In the genomic region with DNA sequence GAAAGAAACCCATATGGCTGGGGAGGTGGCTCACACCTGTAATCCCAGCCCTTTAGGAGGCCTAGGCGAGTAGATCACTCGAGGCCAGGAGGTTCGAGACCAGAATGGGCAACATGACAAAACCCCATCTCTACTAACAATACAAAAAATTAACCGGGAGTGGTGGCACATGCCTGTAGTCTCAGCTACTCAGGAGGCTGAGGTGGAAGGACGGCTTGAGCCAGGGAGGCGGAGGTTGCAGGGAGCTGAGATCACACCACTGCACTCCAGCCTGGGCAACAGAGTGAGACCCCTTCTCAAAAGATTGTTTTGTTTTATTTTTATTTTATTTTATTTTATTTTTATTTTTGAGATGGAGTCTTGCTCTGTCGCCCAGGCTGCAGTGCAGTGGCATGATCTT, we compare ENCODE assay signal across 5 cellular contexts. TPM values are rescaled to one million over a fixed set of nuclear protein-coding genes. Genes with fewer than 3 reads are reported as not detected.
DNase-seq lines count a peak whose midpoint lies in the region; ATAC-seq and TF ChIP-seq lines count a peak whose summit lies in the region.
"Not testable (repeated sequence)": the region's sequence is repeated elsewhere in the genome, so short reads cannot be mapped to it uniquely, and the experiment has no call there.

No MANE protein-coding gene starts in this region.

- H3K27ac ChIP-seq in RWPE1 = peak overlapping the region; percentile 27; the same call in 1 of the 2 replicates

- CTCF ChIA-PET in RWPE1 (lab: Yijun Ruan, JAX) = interaction anchor here (0.7 kb wide), 1 partner anchor 16 kb away, joined by 5 read pairs; no protein-coding TSS in a partner anchor
- CTCF ChIA-PET in WTC11 (lab: Charles Lee) = not testable (repeated sequence)

- ATAC-seq in WTC11; stimulated activated effector memory CD8-positive, alpha-beta T cell treated with anti-CD3 and anti-CD28 coated beads, Interleukin-12 subunit alpha, Interleukin-12 subunit beta, amount 100 ng/mL, for 72 hours: not testable (repeated sequence)

- not testable (repeated sequence) for DNase-seq in RWPE1 (ENCODE audit: low spot score); WTC11 (ENCODE audit: low spot score); osteocyte (ENCODE audit: extremely low spot score, unreplicated experiment); stimulated activated effector memory CD8-positive, alpha-beta T cell treated with anti-CD3 and anti-CD28 coated beads, Interleukin-12 subunit alpha, Interleukin-12 subunit beta, amount 100 ng/mL, for 72 hours (ENCODE audit: low spot score in 2 of 2)

- not testable (repeated sequence) for TF ChIP-seq CTCF in RWPE1 (conservative IDR thresholded peaks at IDR 0.05; ENCODE audit: low read depth); WTC11 (IDR thresholded peaks at IDR 0.05); osteocyte (IDR thresholded peaks at IDR 0.05)

- not testable (repeated sequence) for H3K27ac Mint-ChIP-seq in WTC11
- peak overlapping the region; percentile 30 for H3K27ac Mint-ChIP-seq in activated naive CD4-positive, alpha-beta T cell treated with anti-CD3 and anti-CD28 coated beads, Interleukin-2, amount 50 U/mL, for 24 hours
- H3K27ac Mint-ChIP-seq in osteocyte (ENCODE audit: unreplicated experiment) = peak overlapping the region; percentile 23
- H3K27ac Mint-ChIP-seq in stimulated activated effector memory CD8-positive, alpha-beta T cell treated with anti-CD3 and anti-CD28 coated beads, Interleukin-12 subunit alpha, Interleukin-12 subunit beta, amount 100 ng/mL, for 72 hours = peak overlapping the region; percentile 50

- H3K36me3 Mint-ChIP-seq in WTC11 (peaks cover 10% of the 10 kb centered on the region; the same call in 1 of the 2 replicates), osteocyte (ENCODE audit: unreplicated experiment) (peaks cover 34% of the 10 kb centered on the region)
- peaks cover 18% of the 10 kb centered on the region for H3K36me3 Mint-ChIP-seq in activated naive CD4-positive, alpha-beta T cell treated with anti-CD3 and anti-CD28 coated beads, Interleukin-2, amount 50 U/mL, for 24 hours
- H3K36me3 Mint-ChIP-seq in stimulated activated effector memory CD8-positive, alpha-beta T cell treated with anti-CD3 and anti-CD28 coated beads, Interleukin-12 subunit alpha, Interleukin-12 subunit beta, amount 100 ng/mL, for 72 hours = peaks cover 67% of the 10 kb centered on the region

- not testable (repeated sequence) for H3K9me3 Mint-ChIP-seq in WTC11; activated naive CD4-positive, alpha-beta T cell treated with anti-CD3 and anti-CD28 coated beads, Interleukin-2, amount 50 U/mL, for 24 hours; osteocyte (ENCODE audit: unreplicated experiment); stimulated activated effector memory CD8-positive, alpha-beta T cell treated with anti-CD3 and anti-CD28 coated beads, Interleukin-12 subunit alpha, Interleukin-12 subunit beta, amount 100 ng/mL, for 72 hours

- POLR2A ChIA-PET in RWPE1 (lab: Yijun Ruan, JAX; ENCODE audit: low non-redundant PET) = interaction anchor here (0.9 kb wide), 1 partner anchor 9 kb away, joined by 6 read pairs; no protein-coding TSS in a partner anchor
- POLR2A ChIA-PET in WTC11 (lab: Charles Lee) = not testable (repeated sequence)

- not testable (repeated sequence) for H3K4me1 Mint-ChIP-seq in WTC11
- H3K4me1 Mint-ChIP-seq in activated naive CD4-positive, alpha-beta T cell treated with anti-CD3 and anti-CD28 coated beads, Interleukin-2, amount 50 U/mL, for 24 hours = peaks cover 27% of the 10 kb centered on the region
- H3K4me1 Mint-ChIP-seq in osteocyte (ENCODE audit: unreplicated experiment) = peaks cover 41% of the 10 kb centered on the region
- H3K4me1 Mint-ChIP-seq in stimulated activated effector memory CD8-positive, alpha-beta T cell treated with anti-CD3 and anti-CD28 coated beads, Interleukin-12 subunit alpha, Interleukin-12 subunit beta, amount 100 ng/mL, for 72 hours = peaks cover 37% of the 10 kb centered on the region

- H3K27me3 Mint-ChIP-seq in WTC11 (ENCODE audit: low read depth); activated naive CD4-positive, alpha-beta T cell treated with anti-CD3 and anti-CD28 coated beads, Interleukin-2, amount 50 U/mL, for 24 hours; osteocyte (ENCODE audit: unreplicated experiment): not testable (repeated sequence)

- H3K4me3 Mint-ChIP-seq in WTC11; activated naive CD4-positive, alpha-beta T cell treated with anti-CD3 and anti-CD28 coated beads, Interleukin-2, amount 50 U/mL, for 24 hours; osteocyte (ENCODE audit: unreplicated experiment); stimulated activated effector memory CD8-positive, alpha-beta T cell treated with anti-CD3 and anti-CD28 coated beads, Interleukin-12 subunit alpha, Interleukin-12 subunit beta, amount 100 ng/mL, for 72 hours: not testable (repeated sequence)

TF ChIP-seq in WTC11, 78 proteins besides CTCF, POLR2A, EP300 and RAD21:
- TF ChIP-seq ZNF121 (CRISPR knock-in tag; IDR thresholded peaks at IDR 0.05) = 0 out of 2 replicates have a peak, but pooled peaks have one; percentile 18

RNA-seq across cellular contexts. Expression of gene ZFYVE1, which starts 15.7 kb away (rescaled TPM):
- total RNA-seq in WTC11 (2021) = 10.8 to 12.8 TPM (median 12.2 TPM) in 3 replicates
- total RNA-seq in osteocyte = 38.1 and 41.5 TPM in 2 replicates

RNA-seq across cellular contexts. Expression of gene RBM25, which starts 47.1 kb away (rescaled TPM):
- total RNA-seq in WTC11 (2021) (142 to 147 TPM (median 145 TPM) in 3 replicates), osteocyte (58.6 and 62.7 TPM in 2 replicates)
